29 cellular contexts compared by ENCODE assay signal in genomic region chrX:129763666-129764065, GRCh38. TPM values are rescaled to one million over a fixed set of nuclear protein-coding genes. Genes with fewer than 3 reads are reported as not detected.
"Had no signal": no experiment of that assay in that cellular context is flagged by ENCODE, and none has a peak within 500 bp of the region (broad histone marks: within the 10 kb centered on the region; RNA-seq: fewer than 3 reads in every experiment).

No MANE protein-coding gene starts in this region.

- H3K4me3 Mint-ChIP-seq: immature natural killer cell; naive thymus-derived CD8-positive, alpha-beta T cell; nephron; neural crest cell; stimulated activated effector memory CD8-positive, alpha-beta T cell treated with anti-CD3 and anti-CD28 coated beads, Interleukin-12 subunit alpha, Interleukin-12 subunit beta, amount 100 ng/mL, for 72 hours; stimulated activated naive CD8-positive, alpha-beta T cell treated with anti-CD3 and anti-CD28 coated beads, Interleukin-15, Interleukin-2, amounts not matched to agents 100 ng/mL and 50 ng/mL, for 24 hours had no signal

- H3K27me3 ChIP-seq: left lung, pancreas, sigmoid colon, spleen, suprapubic skin, tibial artery, upper lobe of right lung had no signal

- ATAC-seq: left colon; left lung; lower lobe of right lung; naive thymus-derived CD8-positive, alpha-beta T cell; pancreas; right cardiac atrium; stimulated activated effector memory CD8-positive, alpha-beta T cell treated with anti-CD3 and anti-CD28 coated beads, Interleukin-12 subunit alpha, Interleukin-12 subunit beta, amount 100 ng/mL, for 72 hours; upper lobe of right lung had no signal

- H3K36me3 Mint-ChIP-seq: immature natural killer cell; naive thymus-derived CD8-positive, alpha-beta T cell; stimulated activated effector memory CD8-positive, alpha-beta T cell treated with anti-CD3 and anti-CD28 coated beads, Interleukin-12 subunit alpha, Interleukin-12 subunit beta, amount 100 ng/mL, for 72 hours had no signal

- H3K36me3 ChIP-seq: left lung, lower lobe of right lung, pancreas, prostate gland, sigmoid colon, spleen, suprapubic skin, thoracic aorta, tibial artery, upper lobe of right lung had no signal

- H3K9me3 Mint-ChIP-seq: immature natural killer cell; naive thymus-derived CD8-positive, alpha-beta T cell; stimulated activated effector memory CD8-positive, alpha-beta T cell treated with anti-CD3 and anti-CD28 coated beads, Interleukin-12 subunit alpha, Interleukin-12 subunit beta, amount 100 ng/mL, for 72 hours; stimulated activated naive CD8-positive, alpha-beta T cell treated with anti-CD3 and anti-CD28 coated beads, Interleukin-15, Interleukin-2, amounts not matched to agents 100 ng/mL and 50 ng/mL, for 24 hours had no signal

- H3K4me1 Mint-ChIP-seq: nephron, neural crest cell had no signal

- H3K27ac Mint-ChIP-seq: immature natural killer cell; naive thymus-derived CD8-positive, alpha-beta T cell; nephron; stimulated activated effector memory CD8-positive, alpha-beta T cell treated with anti-CD3 and anti-CD28 coated beads, Interleukin-12 subunit alpha, Interleukin-12 subunit beta, amount 100 ng/mL, for 72 hours; stimulated activated naive CD8-positive, alpha-beta T cell treated with anti-CD3 and anti-CD28 coated beads, Interleukin-15, Interleukin-2, amounts not matched to agents 100 ng/mL and 50 ng/mL, for 24 hours had no signal

- H3K27ac ChIP-seq: left lung, lower lobe of right lung, pancreas, prostate gland, sigmoid colon, spleen, suprapubic skin, thoracic aorta, tibial artery, upper lobe of right lung had no signal

- H3K9me3 ChIP-seq: left lung, lower lobe of right lung, pancreas, prostate gland, sigmoid colon, spleen, suprapubic skin, thoracic aorta, tibial artery, upper lobe of right lung had no signal

- H3K27me3 Mint-ChIP-seq: naive thymus-derived CD8-positive, alpha-beta T cell; stimulated activated naive CD8-positive, alpha-beta T cell treated with anti-CD3 and anti-CD28 coated beads, Interleukin-15, Interleukin-2, amounts not matched to agents 100 ng/mL and 50 ng/mL, for 24 hours had no signal

- H3K4me1 ChIP-seq: pancreas, prostate gland, sigmoid colon, suprapubic skin, tibial artery, upper lobe of right lung had no signal

- DNase-seq: immature natural killer cell; kidney; left colon; left lung; lower lobe of right lung; mammary epithelial cell; mesenchymal stem cell; naive thymus-derived CD8-positive, alpha-beta T cell; nucleus accumbens; pancreas; retina; right cardiac atrium; sigmoid colon; small intestine; stimulated activated CD4-positive, alpha-beta T cell treated with anti-CD3 and anti-CD28 coated beads, Interleukin-4, amount 100 ng/mL, for 24 hours; stimulated activated naive CD4-positive, alpha-beta T cell; tibial artery; trophoblast cell; upper lobe of right lung had no signal

- FAIRE-seq: kidney, pancreas, small intestine, urothelium cell line had no signal

- H3K4me3 ChIP-seq: left lung, lower lobe of right lung, pancreas, prostate gland, sigmoid colon, spleen, suprapubic skin, thoracic aorta, tibial artery, upper lobe of right lung had no signal

RNA-seq across cellular contexts. Expression of gene SASH3, which starts 16.1 kb away (rescaled TPM):
- total RNA-seq: mammary epithelial cell, neural crest cell, osteoblast had no signal
- polyA plus RNA-seq: mammary epithelial cell had no signal

RNA-seq across cellular contexts. Expression of gene XPNPEP2, which starts 24.9 kb away (rescaled TPM):
- total RNA-seq: mammary epithelial cell; naive thymus-derived CD8-positive, alpha-beta T cell; osteoblast had no signal
- polyA plus RNA-seq: mammary epithelial cell had no signal
